Comparison of ENCODE assay signal across 1 cellular context in genomic region chr17:50642722-50643656, GRCh38.
TF ChIP-seq lines count a peak whose summit lies in the region.

No MANE protein-coding gene starts in this region.

TF ChIP-seq in WTC11, 78 proteins besides CTCF, POLR2A, EP300 and RAD21 (continued from another document):
- TF ChIP-seq ARID4B (CRISPR knock-in tag; IDR thresholded peaks at IDR 0.05; ENCODE audit: borderline replicate concordance), result no peak
